ENCODE assay signal across 24 cellular contexts in the genomic region with DNA sequence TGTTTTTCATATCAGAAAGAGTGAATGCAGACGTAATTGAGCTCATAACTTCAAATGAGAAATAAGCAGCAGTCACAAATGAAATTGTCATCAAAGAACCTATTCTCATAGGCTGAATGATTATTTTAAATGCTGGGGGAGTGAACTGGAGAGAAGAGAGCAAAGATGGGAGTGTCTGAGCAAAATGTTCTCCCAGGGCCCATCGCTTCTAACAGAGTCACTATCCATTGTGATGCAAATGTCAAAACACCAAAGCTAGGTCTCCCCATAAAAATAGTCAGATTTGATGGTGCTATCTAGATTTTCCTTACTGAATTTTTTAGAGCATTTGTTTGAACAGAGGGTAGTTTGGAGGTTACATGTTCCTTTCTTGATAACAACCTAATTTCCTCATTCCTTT.
DNase-seq lines count a peak whose midpoint lies in the region; ATAC-seq and TF ChIP-seq lines count a peak whose summit lies in the region.
"Had no signal": no experiment of that assay in that cellular context is flagged by ENCODE, and none has a peak within 500 bp of the region (broad histone marks: within the 10 kb centered on the region; RNA-seq: fewer than 3 reads in every experiment).

No MANE protein-coding gene starts in this region.

- H3K27ac ChIP-seq in HUES64 (ENCODE audit: low read depth, low read length) = peak overlapping the region; percentile 52; the same call in 1 of the 2 replicates
- H3K27ac ChIP-seq in neural progenitor cell = no peak overlapping the region
- H3K27ac ChIP-seq: KMS-11, SJCRH30 had no signal

- H3K4me3 Mint-ChIP-seq in WTC11 (no peak overlapping the region; the same call in 1 of the 2 replicates), neural progenitor cell (no peak overlapping the region)
- H3K4me3 Mint-ChIP-seq: H9, HFFc6, IgD-negative memory B cell had no signal

- POLR2A ChIA-PET in WTC11 (lab: Charles Lee) = no interaction called here

- 20% methylated on average over 1 of the region's 2 CpGs for WGBS in HUES64

- DNase-seq in ELF-1 (ENCODE audit: low read depth, low spot score) (peak; percentile 9), WTC11 (ENCODE audit: low spot score) (no peak), neural progenitor cell (ENCODE audit: low spot score) (no peak), SHP77 treated with DMSO at 0.1 percent for 48 hours (lab: John Stamatoyannopoulos, UW) (no peak), NK-92 (lab: John Stamatoyannopoulos, UW; ENCODE audit: unreplicated experiment) (no peak)
- DNase-seq: 8988T, ACHN, Calu3, DND-41, H9, HFFc6, NCI-H1092, NCI-H1436, NCI-H1930, NCI-H2227 treated with DMSO at 0.1 percent for 48 hours, NCI-H526 treated with DMSO at 0.1 percent for 48 hours, PC-3, SJCRH30 had no signal

- peak overlapping the region; percentile 70; the same call in 1 of the 2 replicates for H3K27ac Mint-ChIP-seq in WTC11
- H3K27ac Mint-ChIP-seq in neural progenitor cell = peak overlapping the region; percentile 36
- H3K27ac Mint-ChIP-seq: HFFc6, IgD-negative memory B cell had no signal

- H3K36me3 ChIP-seq in HUES64 (ENCODE audit: insufficient read depth, low read length) = no peaks in the 10 kb centered on the region
- no peaks in the 10 kb centered on the region for H3K36me3 ChIP-seq in neural progenitor cell
- H3K36me3 ChIP-seq: SJCRH30 had no signal

- H3K4me1 ChIP-seq in HUES64 (ENCODE audit: insufficient read depth, low read length) (peaks cover 37% of the 10 kb centered on the region), neural progenitor cell (no peaks in the 10 kb centered on the region)

- H3K4me3 ChIP-seq in HUES64 (ENCODE audit: low read length) = 0 out of 2 replicates have a peak overlapping the region, but pooled peaks have one; percentile 1
- H3K4me3 ChIP-seq in neural progenitor cell = no peak overlapping the region
- H3K4me3 ChIP-seq: SJCRH30 had no signal

- H3K9me3 ChIP-seq in HUES64 (ENCODE audit: insufficient read depth, low read depth, low read length) (no peaks in the 10 kb centered on the region), neural progenitor cell (ENCODE audit: low read depth) (no peaks in the 10 kb centered on the region)
- H3K9me3 ChIP-seq: SJCRH30 had no signal

- no peak overlapping the region for H3K4me2 ChIP-seq in neural progenitor cell
- H3K4me2 ChIP-seq: KMS-11 had no signal

- peak overlapping the region; percentile 68 for H2AFZ ChIP-seq in neural progenitor cell (replicated peaks)

- CTCF ChIA-PET in WTC11 (lab: Charles Lee) = interaction anchor here (0.9 to 1.1 kb wide), 2 partner anchors 43 to 459 kb away, joined by 3 to 4 read pairs; no protein-coding TSS in a partner anchor

- H3K27me3 ChIP-seq in HUES64 (ENCODE audit: insufficient read depth, low read length) (no peaks in the 10 kb centered on the region), neural progenitor cell (no peaks in the 10 kb centered on the region)
- H3K27me3 ChIP-seq: SJCRH30 had no signal

- TF ChIP-seq CTCF in WTC11 (IDR thresholded peaks at IDR 0.05) (no peak), neural progenitor cell (IDR thresholded peaks at IDR 0.05) (no peak)

- H4K20me1 ChIP-seq in neural progenitor cell (ENCODE audit: low read depth) = no peaks in the 10 kb centered on the region

- H3K79me2 ChIP-seq in neural progenitor cell (ENCODE audit: low read depth) = no peaks in the 10 kb centered on the region

- H3K27me3 Mint-ChIP-seq in WTC11 (ENCODE audit: low read depth) (no peaks in the 10 kb centered on the region; the same call in 1 of the 2 replicates), neural progenitor cell (ENCODE audit: insufficient read depth, low read depth) (no peaks in the 10 kb centered on the region)
- H3K27me3 Mint-ChIP-seq: IgD-negative memory B cell had no signal

- peaks cover 53% of the 10 kb centered on the region for H3K4me1 Mint-ChIP-seq in WTC11
- peaks cover 24% of the 10 kb centered on the region for H3K4me1 Mint-ChIP-seq in neural progenitor cell
- H3K4me1 Mint-ChIP-seq: IgD-negative memory B cell had no signal

- H3K9ac ChIP-seq in HUES64 (ENCODE audit: low read depth, low read length) = no peak overlapping the region
- H3K9ac ChIP-seq in neural progenitor cell = no peak overlapping the region
- H3K9ac ChIP-seq: KMS-11 had no signal

- ATAC-seq in WTC11 = peak; percentile 61
- no peak for ATAC-seq in GM21576 (IDR thresholded peaks at IDR 0.05; ENCODE audit: unreplicated experiment)
- ATAC-seq in HG03460 (IDR thresholded peaks at IDR 0.05; ENCODE audit: unreplicated experiment) = no peak
- ATAC-seq: PC-3, SK-N-SH treated with all-trans-retinoic acid at 6 μM for 48 hours had no signal

- H3K9me3 Mint-ChIP-seq in WTC11 (no peaks in the 10 kb centered on the region), neural progenitor cell (no peaks in the 10 kb centered on the region)
- H3K9me3 Mint-ChIP-seq: H9, HFFc6, IgD-negative memory B cell had no signal

- H3K36me3 Mint-ChIP-seq in WTC11 (no peaks in the 10 kb centered on the region), neural progenitor cell (no peaks in the 10 kb centered on the region)
- H3K36me3 Mint-ChIP-seq: IgD-negative memory B cell had no signal

- H3F3A ChIP-seq in neural progenitor cell (ENCODE audit: low read depth) = no peaks in the 10 kb centered on the region

TF ChIP-seq in WTC11, 78 proteins besides CTCF, POLR2A, EP300 and RAD21:
- no peak for TF ChIP-seq OVOL2 (CRISPR knock-in tag; IDR thresholded peaks at IDR 0.05; ENCODE audit: borderline replicate concordance)
- no peak for TF ChIP-seq SP1 (CRISPR knock-in tag; conservative IDR thresholded peaks at IDR 0.05)
- no peak for TF ChIP-seq NFE2L1 (CRISPR knock-in tag; IDR thresholded peaks at IDR 0.05)
- no peak for TF ChIP-seq ETV6 (CRISPR knock-in tag; IDR thresholded peaks at IDR 0.05)
- TF ChIP-seq, protein P1, sequence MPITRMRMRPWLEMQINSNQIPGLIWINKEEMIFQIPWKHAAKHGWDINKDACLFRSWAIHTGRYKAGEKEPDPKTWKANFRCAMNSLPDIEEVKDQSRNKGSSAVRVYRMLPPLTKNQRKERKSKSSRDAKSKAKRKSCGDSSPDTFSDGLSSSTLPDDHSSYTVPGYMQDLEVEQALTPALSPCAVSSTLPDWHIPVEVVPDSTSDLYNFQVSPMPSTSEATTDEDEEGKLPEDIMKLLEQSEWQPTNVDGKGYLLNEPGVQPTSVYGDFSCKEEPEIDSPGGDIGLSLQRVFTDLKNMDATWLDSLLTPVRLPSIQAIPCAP (CRISPR knock-in tag; IDR thresholded peaks at IDR 0.05) = no peak
TF ChIP-seq in WTC11: peak in this region for 0.
